In the genomic region with DNA sequence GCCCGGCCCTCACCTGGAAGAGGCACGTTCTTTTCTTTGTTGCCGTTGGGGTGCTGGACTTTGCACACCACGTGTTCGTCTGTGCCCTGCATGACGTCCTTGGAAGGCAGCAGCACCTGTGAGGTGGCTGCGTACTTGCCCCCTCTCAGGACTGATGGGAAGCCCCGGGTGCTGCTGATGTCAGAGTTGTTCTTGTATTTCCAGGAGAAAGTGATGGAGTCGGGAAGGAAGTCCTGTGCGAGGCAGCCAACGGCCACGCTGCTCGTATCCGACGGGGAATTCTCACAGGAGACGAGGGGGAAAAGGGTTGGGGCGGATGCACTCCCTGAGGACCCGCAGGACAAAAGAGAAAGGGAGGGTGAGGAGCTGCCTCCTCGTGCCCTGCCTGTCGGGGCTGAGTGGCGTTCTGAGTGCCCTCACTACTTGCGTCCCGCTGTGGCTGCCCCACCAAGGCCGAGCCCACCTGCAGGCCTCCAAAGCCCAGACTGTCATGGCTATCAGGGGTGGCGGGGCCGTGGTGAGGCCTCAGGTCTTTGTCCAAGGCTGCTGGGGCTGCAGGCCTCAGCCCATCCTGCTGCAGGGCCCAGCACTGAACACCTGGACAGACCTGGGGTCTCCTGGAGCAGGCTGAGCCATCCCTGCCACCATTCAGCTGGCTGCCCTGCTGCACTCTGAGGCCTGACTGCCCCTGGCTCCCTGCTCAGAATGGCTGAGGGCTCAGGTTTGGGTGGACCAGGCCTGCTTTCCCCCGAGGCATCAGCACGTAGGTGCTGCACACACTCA, we compare ENCODE assay signal across 14 cellular contexts.
DNase-seq lines count a peak whose midpoint lies in the region; ATAC-seq and TF ChIP-seq lines count a peak whose summit lies in the region.
"Had no signal": no experiment of that assay in that cellular context is flagged by ENCODE, and none has a peak within 500 bp of the region (broad histone marks: within the 10 kb centered on the region; RNA-seq: fewer than 3 reads in every experiment).

No MANE protein-coding gene starts in this region.

- no peaks in the 10 kb centered on the region for H3K27me3 ChIP-seq in SU-DHL-6 (ENCODE audit: low read length)
- H3K27me3 ChIP-seq in aorta (ENCODE audit: control insufficient read depth in 1 of 2, insufficient read depth in 2 of 2, low read length in 1 of 2), result no peaks in the 10 kb centered on the region

- ATAC-seq in Right ventricle myocardium inferior (no peak), aorta (ENCODE audit: low FRiP score) (no peak), GM21528 (IDR thresholded peaks at IDR 0.05; ENCODE audit: low FRiP score, unreplicated experiment) (no peak)
- ATAC-seq: naive thymus-derived CD4-positive, alpha-beta T cell had no signal

- whole genome bisulfite sequencing in aorta, 2 donors, result 81 to 83% methylated on average over 27 to 28 of the region's 28 CpGs

- no peak overlapping the region for H2AFZ ChIP-seq in SU-DHL-6 (ENCODE audit: low read depth, low read length, severe bottlenecking)

- no peak for TF ChIP-seq CTCF in SU-DHL-6 (IDR thresholded peaks at IDR 0.05; ENCODE audit: insufficient read depth, low read length, poor library complexity, severe bottlenecking)

- H4K20me1 ChIP-seq in SU-DHL-6 (ENCODE audit: low read depth, low read length), result no peaks in the 10 kb centered on the region; the same call in 1 of the 2 replicates

- peak overlapping the region; percentile 85 for H3K9ac ChIP-seq in SU-DHL-6 (ENCODE audit: low read length)

- no peaks in the 10 kb centered on the region for H3K9me2 ChIP-seq in SU-DHL-6 (replicated peaks; ENCODE audit: insufficient read depth, low read length)

- intact Hi-C loops in cardiac septum (cut with DNase I) (no loop called here), Right ventricle myocardium inferior (cut with DNase I) (no loop called here), aorta (cut with DNase I) (no loop called here)

- H3F3A ChIP-seq in SU-DHL-6 (ENCODE audit: insufficient read depth), result peaks cover 66% of the 10 kb centered on the region

- H3K79me2 ChIP-seq in SU-DHL-6 (ENCODE audit: insufficient read depth, low read length), result peaks cover 16% of the 10 kb centered on the region

- H3K4me2 ChIP-seq in SU-DHL-6 (ENCODE audit: low read depth, low read length, poor library complexity, severe bottlenecking), result peak overlapping the region; percentile 78
- H3K4me2 ChIP-seq: smooth muscle cell had no signal

- H3K36me3 ChIP-seq in SU-DHL-6 (ENCODE audit: low read length) (peaks cover 17% of the 10 kb centered on the region), aorta (ENCODE audit: control insufficient read depth in 1 of 2, insufficient read depth in 2 of 2, low read length in 1 of 2) (no peaks in the 10 kb centered on the region)

- no peaks in the 10 kb centered on the region for H3K4me1 ChIP-seq in aorta (ENCODE audit: control insufficient read depth in 1 of 2, insufficient read depth in 2 of 2, low read length in 2 of 2)

- H3K27ac ChIP-seq in SU-DHL-6 (ENCODE audit: low read depth, low read length) (peak overlapping the region; percentile 99), aorta (ENCODE audit: low read depth in 1 of 2, low read length in 2 of 2) (no peak overlapping the region)

- DNase-seq in cardiac septum (ENCODE audit: low spot score) (peak; percentile 55), Right ventricle myocardium inferior (ENCODE audit: missing footprints) (no peak), iPS-NIHi11 (ENCODE audit: low spot score) (peak; percentile 6), aorta (peak; percentile 39 to 64), NCI-H2081 (lab: John Stamatoyannopoulos, UW) (no peak), medulla oblongata (ENCODE audit: extremely low spot score) (no peak)
- DNase-seq: activated CD4-positive, alpha-beta T cell treated with anti-CD3 and anti-CD28 coated beads for 1 hour; dermis blood vessel endothelial cell; foreskin fibroblast; NCI-H1694 had no signal

- H3K9me3 ChIP-seq in SU-DHL-6 (ENCODE audit: insufficient read depth, low read length), result no peaks in the 10 kb centered on the region
- H3K9me3 ChIP-seq in aorta (ENCODE audit: control insufficient read depth, low read length), result no peaks in the 10 kb centered on the region

- peak overlapping the region; percentile 56 for H3K4me3 ChIP-seq in SU-DHL-6 (ENCODE audit: insufficient read depth, low read length, poor library complexity, severe bottlenecking)
- no peak overlapping the region for H3K4me3 ChIP-seq in aorta (ENCODE audit: low read length in 2 of 2)
- H3K4me3 ChIP-seq: smooth muscle cell had no signal

Comparison
In these comparisons a context has a peak if more than half of its experiments do, and no peak if none do; other contexts are left out.
1. DNase-seq: peak in cardiac septum (single experiment), iPS-NIHi11 (single experiment) and aorta (2 of 2); none in Right ventricle myocardium inferior (single experiment), NCI-H2081 (0 of 2) and medulla oblongata (single experiment).